In genomic region chr6:170057034-170057734, GRCh38 we compare ENCODE assay signal across 17 cellular contexts.
A peak's percentile ranks its signal among the peaks of the same experiment; 100 is the strongest.
DNase-seq lines count a peak whose midpoint lies in the region; ATAC-seq and TF ChIP-seq lines count a peak whose summit lies in the region.
"Had no signal": no experiment of that assay in that cellular context is flagged by ENCODE, and none has a peak within 500 bp of the region (broad histone marks: within the 10 kb centered on the region; RNA-seq: fewer than 3 reads in every experiment).

No MANE protein-coding gene starts in this region.

- intact Hi-C loops in left lung (cut with DNase I) (no loop called here), posterior vena cava (cut with DNase I) (loop anchor here (1.0 to 5.0 kb wide), 2 partner anchors 22 to 260 kb away; no protein-coding TSS in a partner anchor), upper lobe of right lung (cut with DNase I) (no loop called here)

- H3K27ac ChIP-seq in left lung = no peak overlapping the region
- H3K27ac ChIP-seq in upper lobe of right lung = no peak overlapping the region
- no peak overlapping the region for H3K27ac ChIP-seq in WERI-Rb-1
- H3K27ac ChIP-seq: 22Rv1, BLaER1, KMS-11 had no signal

- POLR2A ChIA-PET in HEK293T (lab: Yijun Ruan, JAX) = no interaction called here

- H3K27me3 ChIP-seq in left lung (peaks cover 0 to 16% of the 10 kb centered on the region in 2 donors), upper lobe of right lung (no peaks in the 10 kb centered on the region), WERI-Rb-1 (ENCODE audit: insufficient read depth, low read depth, severe bottlenecking) (no peaks in the 10 kb centered on the region)
- H3K27me3 ChIP-seq: BLaER1 had no signal

- H3K36me3 ChIP-seq in left lung (no peaks in the 10 kb centered on the region), upper lobe of right lung (no peaks in the 10 kb centered on the region), WERI-Rb-1 (no peaks in the 10 kb centered on the region)
- H3K36me3 ChIP-seq: BLaER1 had no signal

- no peaks in the 10 kb centered on the region for H3K4me1 ChIP-seq in left lung
- no peaks in the 10 kb centered on the region for H3K4me1 ChIP-seq in upper lobe of right lung
- H3K4me1 ChIP-seq: BLaER1 had no signal

- no peaks in the 10 kb centered on the region for H3K36me3 Mint-ChIP-seq in activated CD8-positive, alpha-beta memory T cell treated with anti-CD3 and anti-CD28 coated beads, Interleukin-2, amount 10 ng/mL, durations not matched to agents 7 days and 5 days
- H3K36me3 Mint-ChIP-seq in activated T-helper 17 cell treated with anti-CD3 and anti-CD28 coated beads, Interleukin-2, amount 50 U/mL, for 72 hours (ENCODE audit: low read depth) = no peaks in the 10 kb centered on the region

- no peak overlapping the region for H3K4me3 ChIP-seq in left lung
- H3K4me3 ChIP-seq in upper lobe of right lung = no peak overlapping the region
- no peak overlapping the region for H3K4me3 ChIP-seq in WERI-Rb-1 (ENCODE audit: low read depth, low read length)
- H3K4me3 ChIP-seq: BLaER1 had no signal

- no peaks in the 10 kb centered on the region for H3K9me3 ChIP-seq in left lung
- no peaks in the 10 kb centered on the region for H3K9me3 ChIP-seq in upper lobe of right lung
- H3K9me3 ChIP-seq in WERI-Rb-1 (ENCODE audit: severe bottlenecking) = no peaks in the 10 kb centered on the region
- H3K9me3 ChIP-seq: BLaER1 had no signal

- H3K4me1 Mint-ChIP-seq in activated CD8-positive, alpha-beta memory T cell treated with anti-CD3 and anti-CD28 coated beads, Interleukin-2, amount 10 ng/mL, durations not matched to agents 7 days and 5 days = no peaks in the 10 kb centered on the region
- no peaks in the 10 kb centered on the region for H3K4me1 Mint-ChIP-seq in activated T-helper 17 cell treated with anti-CD3 and anti-CD28 coated beads, Interleukin-2, amount 50 U/mL, for 72 hours

- TF ChIP-seq CTCF in left lung (IDR thresholded peaks at IDR 0.05) = no peak
- no peak for TF ChIP-seq CTCF in upper lobe of right lung (IDR thresholded peaks at IDR 0.05)
- no peak for TF ChIP-seq CTCF in WERI-Rb-1 (IDR thresholded peaks at IDR 0.05; ENCODE audit: low read depth, low read length)

- no peaks in the 10 kb centered on the region for H3K9me3 Mint-ChIP-seq in activated CD8-positive, alpha-beta memory T cell treated with anti-CD3 and anti-CD28 coated beads, Interleukin-2, amount 10 ng/mL, durations not matched to agents 7 days and 5 days (ENCODE audit: low read depth)
- H3K9me3 Mint-ChIP-seq in activated T-helper 17 cell treated with anti-CD3 and anti-CD28 coated beads, Interleukin-2, amount 50 U/mL, for 72 hours = no peaks in the 10 kb centered on the region

- DNase-seq in activated CD8-positive, alpha-beta memory T cell treated with anti-CD3 and anti-CD28 coated beads, Interleukin-2, amount 50 U/mL, for 48 hours = peak; percentile 41
- no peak for DNase-seq in activated CD8-positive, alpha-beta memory T cell treated with anti-CD3 and anti-CD28 coated beads, Interleukin-2, amount 10 ng/mL, durations not matched to agents 7 days and 5 days
- peak; percentile 26 to 54 for DNase-seq in left lung
- peak; percentile 73 for DNase-seq in posterior vena cava (ENCODE audit: low spot score)
- DNase-seq in upper lobe of right lung = peak; percentile 49
- DNase-seq in WERI-Rb-1 = no peak
- no peak for DNase-seq in HEK293T (ENCODE audit: extremely low spot score)
- DNase-seq: DMS 273 treated with DMSO at 0.1 percent for 48 hours, GOT3, NCI-H1092 treated with DMSO at 0.1 percent for 48 hours, NCI-H1694, NCI-H774, SHP77 treated with DMSO at 0.1 percent for 48 hours had no signal

- peaks cover 4% of the 10 kb centered on the region for H3K27me3 Mint-ChIP-seq in activated CD8-positive, alpha-beta memory T cell treated with anti-CD3 and anti-CD28 coated beads, Interleukin-2, amount 10 ng/mL, durations not matched to agents 7 days and 5 days
- H3K27me3 Mint-ChIP-seq in activated T-helper 17 cell treated with anti-CD3 and anti-CD28 coated beads, Interleukin-2, amount 50 U/mL, for 72 hours = no peaks in the 10 kb centered on the region

- H3K27ac Mint-ChIP-seq in activated CD8-positive, alpha-beta memory T cell treated with anti-CD3 and anti-CD28 coated beads, Interleukin-2, amount 10 ng/mL, durations not matched to agents 7 days and 5 days = no peak overlapping the region
- no peak overlapping the region for H3K27ac Mint-ChIP-seq in activated T-helper 17 cell treated with anti-CD3 and anti-CD28 coated beads, Interleukin-2, amount 50 U/mL, for 72 hours

- CTCF ChIA-PET in activated CD8-positive, alpha-beta memory T cell treated with anti-CD3 and anti-CD28 coated beads, Interleukin-2, amount 10 ng/mL, durations not matched to agents 7 days and 5 days (lab: Charles Lee) = no interaction called here
- CTCF ChIA-PET in HEK293T (lab: Yijun Ruan, JAX) = no interaction called here

- H3K4me3 Mint-ChIP-seq in activated CD8-positive, alpha-beta memory T cell treated with anti-CD3 and anti-CD28 coated beads, Interleukin-2, amount 10 ng/mL, durations not matched to agents 7 days and 5 days = no peak overlapping the region
- no peak overlapping the region for H3K4me3 Mint-ChIP-seq in activated T-helper 17 cell treated with anti-CD3 and anti-CD28 coated beads, Interleukin-2, amount 50 U/mL, for 72 hours

- ATAC-seq in activated CD8-positive, alpha-beta memory T cell treated with anti-CD3 and anti-CD28 coated beads, Interleukin-2, amount 10 ng/mL, durations not matched to agents 7 days and 5 days = no peak
- no peak for ATAC-seq in left lung
- no peak for ATAC-seq in upper lobe of right lung
- ATAC-seq in activated T-helper 17 cell treated with anti-CD3 and anti-CD28 coated beads, Interleukin-2, amount 50 U/mL, for 72 hours (replicated peaks) = no peak

TF ChIP-seq in HEK293T, 16 proteins besides CTCF, POLR2A, EP300 and RAD21:
- TF ChIP-seq LEF1 (IDR thresholded peaks at IDR 0.05; ENCODE audit: borderline replicate concordance) (no peak), HDGF (IDR thresholded peaks at IDR 0.05; ENCODE audit: borderline replicate concordance) (no peak), FOXM1 (IDR thresholded peaks at IDR 0.05; ENCODE audit: borderline replicate concordance) (no peak), ELF4 (IDR thresholded peaks at IDR 0.05) (no peak), FOXK2 (IDR thresholded peaks at IDR 0.05) (no peak), BHLHE40 (IDR thresholded peaks at IDR 0.05; ENCODE audit: borderline replicate concordance) (no peak), CTBP1 (IDR thresholded peaks at IDR 0.05; ENCODE audit: borderline replicate concordance) (no peak), PKNOX1 (IDR thresholded peaks at IDR 0.05) (no peak), ARNT (IDR thresholded peaks at IDR 0.05) (no peak), NFRKB (IDR thresholded peaks at IDR 0.05) (no peak), SUZ12 (IDR thresholded peaks at IDR 0.05) (no peak), SP1 (IDR thresholded peaks at IDR 0.05) (no peak), ZNF384 (IDR thresholded peaks at IDR 0.05) (no peak), L3MBTL2 (conservative IDR thresholded peaks at IDR 0.05) (no peak), TARDBP (IDR thresholded peaks at IDR 0.05) (no peak), FOXA1 (IDR thresholded peaks at IDR 0.05) (no peak)

Comparison
In these comparisons a context has a peak if more than half of its experiments do, and no peak if none do; other contexts are left out.
1. DNase-seq: peak in activated CD8-positive, alpha-beta memory T cell treated with anti-CD3 and anti-CD28 coated beads, Interleukin-2, amount 50 U/mL, for 48 hours (single experiment), left lung (2 of 2), posterior vena cava (single experiment) and upper lobe of right lung (single experiment); none in activated CD8-positive, alpha-beta memory T cell treated with anti-CD3 and anti-CD28 coated beads, Interleukin-2, amount 10 ng/mL, durations not matched to agents 7 days and 5 days (single experiment), WERI-Rb-1 (single experiment) and HEK293T (single experiment).
2. intact Hi-C loops: an anchor here in posterior vena cava (1.0 to 5.0 kb wide); none called in left lung and upper lobe of right lung.